23 cellular contexts compared by ENCODE assay signal in genomic region chrX:31893525-31893924, GRCh38.
DNase-seq lines count a peak whose midpoint lies in the region; ATAC-seq and TF ChIP-seq lines count a peak whose summit lies in the region.
"Had no signal": no experiment of that assay in that cellular context is flagged by ENCODE, and none has a peak within 500 bp of the region (broad histone marks: within the 10 kb centered on the region; RNA-seq: fewer than 3 reads in every experiment).

No MANE protein-coding gene starts in this region.

- H2AFZ ChIP-seq in neural progenitor cell (replicated peaks) = no peak overlapping the region

- H4K20me1 ChIP-seq in neural progenitor cell (ENCODE audit: low read depth) = no peaks in the 10 kb centered on the region

- H3K27ac Mint-ChIP-seq in neural progenitor cell = peak overlapping the region; percentile 42
- H3K27ac Mint-ChIP-seq: activated CD4-positive, alpha-beta memory T cell treated with anti-CD3 and anti-CD28 coated beads, Interleukin-2, amount 10 ng/mL, durations not matched to agents 7 days and 5 days; dendritic cell treated with granulocyte-macrophage colony-stimulating factor and Interleukin-4, amounts not matched to agents 40 ng/mL and 50 ng/mL, for 4 days; mesothelial cell of epicardium; nephron; stimulated activated effector memory CD8-positive, alpha-beta T cell treated with anti-CD3 and anti-CD28 coated beads, Interleukin-12 subunit alpha, Interleukin-12 subunit beta, amount 100 ng/mL, for 72 hours had no signal

- DNase-seq in SKM-1 treated with dmso at 0.1 percent for 144 hours (lab: John Stamatoyannopoulos, UW; ENCODE audit: unreplicated experiment) = peak; percentile 32
- no peak for DNase-seq in SKM-1 (lab: John Stamatoyannopoulos, UW; ENCODE audit: unreplicated experiment)
- peak; percentile 11 for DNase-seq in NB4 (ENCODE audit: low read depth)
- DNase-seq in neural progenitor cell (ENCODE audit: low spot score) = no peak
- no peak for DNase-seq in heart right ventricle
- no peak for DNase-seq in NCI-H2107 (lab: John Stamatoyannopoulos, UW)
- DNase-seq: activated CD4-positive, alpha-beta memory T cell treated with anti-CD3 and anti-CD28 coated beads, Interleukin-2, amount 10 ng/mL, durations not matched to agents 7 days and 5 days; activated naive CD4-positive, alpha-beta T cell treated with Interleukin-2 at 50 U/mL for 16 hours; amygdala; BE2C; HCEC 1CT; left colon; NCI-H1436; posterior cingulate gyrus had no signal

- TF ChIP-seq CTCF in NB4 (IDR thresholded peaks at IDR 0.05; ENCODE audit: low read depth, low read length) = no peak
- no peak for TF ChIP-seq CTCF in neural progenitor cell (IDR thresholded peaks at IDR 0.05)
- no peak for TF ChIP-seq CTCF in heart right ventricle (IDR thresholded peaks at IDR 0.05)

- H3K9me3 ChIP-seq in neural progenitor cell (ENCODE audit: low read depth) (no peaks in the 10 kb centered on the region), heart right ventricle (no peaks in the 10 kb centered on the region)
- H3K9me3 ChIP-seq: BE2C, suprapubic skin, vagina had no signal

- no peak overlapping the region for H3K27ac ChIP-seq in neural progenitor cell
- no peak overlapping the region for H3K27ac ChIP-seq in heart right ventricle
- H3K27ac ChIP-seq: suprapubic skin, vagina had no signal

- peak; percentile 56 for ATAC-seq in HG02973 (IDR thresholded peaks at IDR 0.05; ENCODE audit: unreplicated experiment)
- no peak for ATAC-seq in heart right ventricle
- no peak for ATAC-seq in GM19023 (IDR thresholded peaks at IDR 0.05; ENCODE audit: unreplicated experiment)
- ATAC-seq: left colon; Panc1; stimulated activated effector memory CD8-positive, alpha-beta T cell treated with anti-CD3 and anti-CD28 coated beads, Interleukin-12 subunit alpha, Interleukin-12 subunit beta, amount 100 ng/mL, for 72 hours had no signal

- intact Hi-C loops in heart right ventricle (cut with DNase I) = no loop called here

- H3K4me1 ChIP-seq in neural progenitor cell = peaks cover 11% of the 10 kb centered on the region
- H3K4me1 ChIP-seq in heart right ventricle = no peaks in the 10 kb centered on the region
- H3K4me1 ChIP-seq: BE2C, suprapubic skin, vagina had no signal

- no peak overlapping the region for H3K9ac ChIP-seq in neural progenitor cell

- no peaks in the 10 kb centered on the region for H3K79me2 ChIP-seq in neural progenitor cell (ENCODE audit: low read depth)

- H3K4me3 ChIP-seq in NB4 (ENCODE audit: low read depth, low read length) (no peak overlapping the region), neural progenitor cell (no peak overlapping the region), heart right ventricle (no peak overlapping the region)
- H3K4me3 ChIP-seq: suprapubic skin, vagina had no signal

- H3K36me3 ChIP-seq in neural progenitor cell (no peaks in the 10 kb centered on the region), heart right ventricle (no peaks in the 10 kb centered on the region)
- H3K36me3 ChIP-seq: BE2C, suprapubic skin, vagina had no signal

- no peak overlapping the region for H3K4me3 Mint-ChIP-seq in neural progenitor cell
- H3K4me3 Mint-ChIP-seq: activated CD4-positive, alpha-beta memory T cell treated with anti-CD3 and anti-CD28 coated beads, Interleukin-2, amount 10 ng/mL, durations not matched to agents 7 days and 5 days; dendritic cell treated with granulocyte-macrophage colony-stimulating factor and Interleukin-4, amounts not matched to agents 40 ng/mL and 50 ng/mL, for 4 days; mesothelial cell of epicardium; nephron; stimulated activated effector memory CD8-positive, alpha-beta T cell treated with anti-CD3 and anti-CD28 coated beads, Interleukin-12 subunit alpha, Interleukin-12 subunit beta, amount 100 ng/mL, for 72 hours had no signal

- 73 to 83% methylated on average over 4 of the region's 4 CpGs for WGBS in heart right ventricle, 2 donors

- H3F3A ChIP-seq in neural progenitor cell (ENCODE audit: low read depth) = peaks cover 11% of the 10 kb centered on the region

- peaks cover under 1% of the 10 kb centered on the region for H3K9me3 Mint-ChIP-seq in neural progenitor cell
- H3K9me3 Mint-ChIP-seq: activated CD4-positive, alpha-beta memory T cell treated with anti-CD3 and anti-CD28 coated beads, Interleukin-2, amount 10 ng/mL, durations not matched to agents 7 days and 5 days; dendritic cell treated with granulocyte-macrophage colony-stimulating factor and Interleukin-4, amounts not matched to agents 40 ng/mL and 50 ng/mL, for 4 days; stimulated activated effector memory CD8-positive, alpha-beta T cell treated with anti-CD3 and anti-CD28 coated beads, Interleukin-12 subunit alpha, Interleukin-12 subunit beta, amount 100 ng/mL, for 72 hours had no signal

- TF ChIP-seq POLR2A in NB4 (IDR thresholded peaks at IDR 0.05; ENCODE audit: extremely low read depth, insufficient read length) = no peak

- no peaks in the 10 kb centered on the region for H3K27me3 Mint-ChIP-seq in neural progenitor cell (ENCODE audit: insufficient read depth, low read depth)
- H3K27me3 Mint-ChIP-seq: activated CD4-positive, alpha-beta memory T cell treated with anti-CD3 and anti-CD28 coated beads, Interleukin-2, amount 10 ng/mL, durations not matched to agents 7 days and 5 days; dendritic cell treated with granulocyte-macrophage colony-stimulating factor and Interleukin-4, amounts not matched to agents 40 ng/mL and 50 ng/mL, for 4 days had no signal

- H3K27me3 ChIP-seq in neural progenitor cell (no peaks in the 10 kb centered on the region), heart right ventricle (no peaks in the 10 kb centered on the region)
- H3K27me3 ChIP-seq: BE2C, suprapubic skin, vagina had no signal

- no peak overlapping the region for H3K4me2 ChIP-seq in neural progenitor cell

- peaks cover 23% of the 10 kb centered on the region for H3K4me1 Mint-ChIP-seq in neural progenitor cell
- H3K4me1 Mint-ChIP-seq: activated CD4-positive, alpha-beta memory T cell treated with anti-CD3 and anti-CD28 coated beads, Interleukin-2, amount 10 ng/mL, durations not matched to agents 7 days and 5 days; mesothelial cell of epicardium; nephron; stimulated activated effector memory CD8-positive, alpha-beta T cell treated with anti-CD3 and anti-CD28 coated beads, Interleukin-12 subunit alpha, Interleukin-12 subunit beta, amount 100 ng/mL, for 72 hours had no signal

- H3K36me3 Mint-ChIP-seq in neural progenitor cell = peaks cover 2% of the 10 kb centered on the region
- H3K36me3 Mint-ChIP-seq: mesothelial cell of epicardium; stimulated activated effector memory CD8-positive, alpha-beta T cell treated with anti-CD3 and anti-CD28 coated beads, Interleukin-12 subunit alpha, Interleukin-12 subunit beta, amount 100 ng/mL, for 72 hours had no signal

Comparison
In these comparisons a context has a peak if more than half of its experiments do, and no peak if none do; other contexts are left out.
1. DNase-seq: peak in SKM-1 treated with dmso at 0.1 percent for 144 hours (single experiment) and NB4 (single experiment); none in SKM-1 (single experiment), neural progenitor cell (single experiment), heart right ventricle (0 of 2) and NCI-H2107 (single experiment).